ENCODE assay signal across 15 cellular contexts in the genomic region with DNA sequence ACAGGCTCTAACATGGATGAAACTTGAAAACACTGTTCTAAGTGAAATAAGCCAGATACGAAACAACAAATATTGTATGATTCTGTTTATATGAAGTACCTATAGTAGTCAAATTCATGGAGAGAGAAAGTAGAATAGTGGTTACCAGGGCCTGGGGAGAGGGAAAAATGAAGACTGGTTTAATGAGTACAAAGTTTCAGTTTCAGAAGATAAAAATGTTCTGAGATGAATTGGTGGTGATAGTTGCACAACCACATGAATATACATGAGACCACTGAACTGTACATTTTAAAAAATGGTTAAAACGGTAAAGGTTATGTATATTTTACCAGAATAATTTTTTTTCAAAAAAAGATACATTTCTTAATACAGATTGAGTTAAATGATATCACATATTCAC.
DNase-seq lines count a peak whose midpoint lies in the region; ATAC-seq and TF ChIP-seq lines count a peak whose summit lies in the region.
"Had no signal": no experiment of that assay in that cellular context is flagged by ENCODE, and none has a peak within 500 bp of the region (broad histone marks: within the 10 kb centered on the region; RNA-seq: fewer than 3 reads in every experiment).

No MANE protein-coding gene starts in this region.

- no peaks in the 10 kb centered on the region for H3K27me3 ChIP-seq in left ventricle myocardium inferior (ENCODE audit: low read depth)

- H3K27ac ChIP-seq in left ventricle myocardium inferior (replicated peaks), result no peak overlapping the region
- H3K27ac ChIP-seq: thoracic aorta had no signal

- DNase-seq in hepatic stellate cell (ENCODE audit: low spot score) (no peak), UCSD-AML1 (lab: John Stamatoyannopoulos, UW; ENCODE audit: unreplicated experiment) (no peak), cerebellum (ENCODE audit: low spot score) (no peak), left ventricle myocardium inferior (no peak)
- DNase-seq: activated CD4-positive, alpha-beta T cell treated with anti-CD3 and anti-CD28 coated beads, Interleukin-2, amount 50 U/mL, for 1 hour; central memory CD4-positive, alpha-beta T cell; NCI-H1417 treated with DMSO at 0.1 percent for 48 hours; NCI-H748 treated with DMSO at 0.1 percent for 48 hours had no signal

- H3K4me1 ChIP-seq in left ventricle myocardium inferior, result no peaks in the 10 kb centered on the region

- H3K4me3 ChIP-seq in left ventricle myocardium inferior, result no peak overlapping the region
- H3K4me3 ChIP-seq: thoracic aorta had no signal

- peak; percentile 91 for ATAC-seq in GM18508 (IDR thresholded peaks at IDR 0.05; ENCODE audit: insufficient read depth, unreplicated experiment)
- peak; percentile 93 for ATAC-seq in GM19467 (IDR thresholded peaks at IDR 0.05; ENCODE audit: unreplicated experiment)
- peak; percentile 94 for ATAC-seq in HG02885 (IDR thresholded peaks at IDR 0.05; ENCODE audit: poor library complexity, unreplicated experiment)
- ATAC-seq in HG03558 (IDR thresholded peaks at IDR 0.05; ENCODE audit: extremely low read depth, unreplicated experiment), result peak; percentile 92
- ATAC-seq: esophagus mucosa, SK-N-SH treated with all-trans-retinoic acid at 6 μM for 48 hours had no signal

- intact Hi-C loops in left ventricle myocardium inferior (cut with micrococcal nuclease), result no loop called here

- no peaks in the 10 kb centered on the region for H3K9me3 ChIP-seq in left ventricle myocardium inferior (replicated peaks)
- H3K9me3 ChIP-seq: thoracic aorta had no signal

- no peak for TF ChIP-seq CTCF in left ventricle myocardium inferior (IDR thresholded peaks at IDR 0.05; ENCODE audit: borderline replicate concordance)

- no peaks in the 10 kb centered on the region for H3K36me3 ChIP-seq in left ventricle myocardium inferior
- H3K36me3 ChIP-seq: thoracic aorta had no signal
